Comparison of ENCODE assay signal across 8 cellular contexts in genomic region chr21:45982256-45982757, GRCh38. TPM values are rescaled to one million over a fixed set of nuclear protein-coding genes. Genes with fewer than 3 reads are reported as not detected.
A peak's percentile ranks its signal among the peaks of the same experiment; 100 is the strongest.
DNase-seq lines count a peak whose midpoint lies in the region; ATAC-seq and TF ChIP-seq lines count a peak whose summit lies in the region.

No MANE protein-coding gene starts in this region.

- peak; percentile 37 for DNase-seq in G401 (ENCODE audit: low spot score)
- no peak for DNase-seq in activated T-cell treated with anti-CD3 and anti-CD28 coated beads, Interleukin-2, amount 50 U/mL, for 72 hours
- peak; percentile 48 for DNase-seq in left ventricle myocardium superior
- peak; percentile 71 for DNase-seq in sigmoid colon
- DNase-seq in NCI-H748 (lab: John Stamatoyannopoulos, UW; ENCODE audit: unreplicated experiment) = no peak
- no peak for DNase-seq in H4 (ENCODE audit: low spot score)
- no peak for DNase-seq in LoVo (ENCODE audit: low spot score)

- peaks cover 25 to 38% (median 28%) of the 10 kb centered on the region in 4 donors for H3K36me3 ChIP-seq in sigmoid colon

- no peak for TF ChIP-seq CTCF in sigmoid colon (IDR thresholded peaks at IDR 0.05)

- peak overlapping the region; percentile 22 to 58 for H3K4me3 Mint-ChIP-seq in activated T-cell treated with anti-CD3 and anti-CD28 coated beads, Interleukin-2, amount 50 U/mL, for 72 hours

- peak overlapping the region; percentile 79 to 99 (median 94) for H3K4me3 ChIP-seq in sigmoid colon

- 4% methylated on average over 32 of the region's 32 CpGs for WGBS in sigmoid colon, 2 donors

- peak overlapping the region; percentile 95 to 97 (median 97) for H3K27ac ChIP-seq in sigmoid colon

- H3K27ac Mint-ChIP-seq in activated T-cell treated with anti-CD3 and anti-CD28 coated beads, Interleukin-2, amount 50 U/mL, for 72 hours = no peak overlapping the region

- no peak for TF ChIP-seq EP300 in sigmoid colon (IDR thresholded peaks at IDR 0.05)

- peaks cover 10% of the 10 kb centered on the region for H3K27me3 Mint-ChIP-seq in activated T-cell treated with anti-CD3 and anti-CD28 coated beads, Interleukin-2, amount 50 U/mL, for 72 hours (ENCODE audit: low read depth)

- H3K9me3 Mint-ChIP-seq in activated T-cell treated with anti-CD3 and anti-CD28 coated beads, Interleukin-2, amount 50 U/mL, for 72 hours = no peaks in the 10 kb centered on the region

- H3K4me1 ChIP-seq in sigmoid colon = peaks cover 0 to 70% (median 65%) of the 10 kb centered on the region in 4 donors

- H3K9me3 ChIP-seq in sigmoid colon = no peaks in the 10 kb centered on the region

- no peak for TF ChIP-seq POLR2A in sigmoid colon (IDR thresholded peaks at IDR 0.05)

- H3K36me3 Mint-ChIP-seq in activated T-cell treated with anti-CD3 and anti-CD28 coated beads, Interleukin-2, amount 50 U/mL, for 72 hours (ENCODE audit: insufficient read depth in 2 of 2) = no peaks in the 10 kb centered on the region

- intact Hi-C loops in left ventricle myocardium superior (cut with micrococcal nuclease) = no loop called here
- intact Hi-C loops in sigmoid colon (cut with DNase I) = loop anchor here (2.0 kb wide), 1 partner anchor 40 kb away; no protein-coding TSS in a partner anchor

- peaks cover 18% of the 10 kb centered on the region for H3K4me1 Mint-ChIP-seq in activated T-cell treated with anti-CD3 and anti-CD28 coated beads, Interleukin-2, amount 50 U/mL, for 72 hours (ENCODE audit: low read depth)

- in situ Hi-C loops in G401 (cut with HindIII; ENCODE audit: low sequenced_read_pairs) = no loop called here

- H3K27me3 ChIP-seq in sigmoid colon = no peaks in the 10 kb centered on the region

- no peak for ATAC-seq in activated T-cell treated with anti-CD3 and anti-CD28 coated beads, Interleukin-2, amount 50 U/mL, for 72 hours (replicated peaks in 1 of 2)
- ATAC-seq in left ventricle myocardium superior (peak; percentile 5), HG03354 (IDR thresholded peaks at IDR 0.05; ENCODE audit: poor library complexity, severe bottlenecking, unreplicated experiment) (no peak)

RNA-seq across cellular contexts. Expression of gene COL6A1, which starts 0.7 kb away (rescaled TPM):
- total RNA-seq in G401 (2014; rRNA removed; shearing (Covaris generic)) = 83.0 and 85.1 TPM in 2 replicates
- 1 to 10 TPM; 1.7 to 2.8 TPM for total RNA-seq in activated T-cell treated with anti-CD3 and anti-CD28 coated beads, Interleukin-2, amount 50 U/mL, for 72 hours
- total RNA-seq in left ventricle myocardium superior (188 TPM), sigmoid colon (1,000 to 10,000 TPM in 2 of 4 donors, 100 to 1,000 TPM in 2; 622 to 1,755 (median 1,184) TPM)
- 100 to 1,000 TPM in 1 of 3 donors, 10 to 100 TPM in 2; 14.3 to 131 (median 28.2) TPM for polyA plus RNA-seq in sigmoid colon
- total RNA-seq in H4 (2014; rRNA removed; shearing (Covaris generic)) = 29.6 and 34.1 TPM in 2 replicates

Comparison
In these comparisons a context has a peak if more than half of its experiments do, and no peak if none do; other contexts are left out.
1. DNase-seq: peak in G401 (single experiment), left ventricle myocardium superior (single experiment) and sigmoid colon (single experiment); none in activated T-cell treated with anti-CD3 and anti-CD28 coated beads, Interleukin-2, amount 50 U/mL, for 72 hours (0 of 2), NCI-H748 (single experiment), H4 (single experiment) and LoVo (single experiment).